31 cellular contexts compared by ENCODE assay signal in the genomic region with DNA sequence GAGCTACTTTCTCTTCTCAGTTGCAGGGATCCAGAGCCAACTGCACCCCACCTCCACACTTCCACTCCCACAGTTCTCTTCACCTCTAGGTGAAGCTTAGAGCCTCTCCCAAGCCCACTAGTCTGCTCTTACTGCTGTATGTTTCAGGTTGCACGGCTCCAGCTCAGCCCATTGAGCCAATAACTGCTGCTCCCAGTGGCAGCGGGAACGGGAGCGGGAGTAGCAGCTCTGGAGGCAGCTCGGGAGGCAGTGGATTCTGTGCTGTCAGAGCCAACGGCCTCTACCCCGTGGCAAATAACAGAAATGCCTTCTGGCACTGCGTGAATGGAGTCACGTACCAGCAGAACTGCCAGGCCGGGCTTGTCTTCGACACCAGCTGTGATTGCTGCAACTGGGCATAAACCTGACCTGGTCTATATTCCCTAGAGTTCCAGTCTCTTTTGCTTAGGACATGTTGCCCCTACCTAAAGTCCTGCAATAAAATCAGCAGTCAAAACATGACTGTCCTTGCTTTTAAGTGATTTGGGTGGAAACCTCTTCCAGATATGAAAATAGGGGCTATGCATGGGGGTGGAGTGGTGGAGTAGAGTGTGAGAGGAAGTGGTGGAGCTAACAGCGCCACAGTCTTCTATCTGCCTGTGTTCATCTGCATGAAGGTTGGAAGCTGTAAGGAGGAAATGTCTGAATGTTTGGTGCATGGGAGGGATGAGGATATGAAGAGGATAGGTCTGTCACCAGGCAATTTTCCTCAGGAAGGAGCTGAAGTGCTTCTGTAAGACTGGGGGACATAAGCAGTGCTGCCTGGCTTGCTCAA. TPM values are rescaled to one million over a fixed set of nuclear protein-coding genes. Genes with fewer than 3 reads are reported as not detected.
DNase-seq lines count a peak whose midpoint lies in the region; ATAC-seq, FAIRE-seq and TF ChIP-seq lines count a peak whose summit lies in the region.
"Had no signal": no experiment of that assay in that cellular context is flagged by ENCODE, and none has a peak within 500 bp of the region (broad histone marks: within the 10 kb centered on the region; RNA-seq: fewer than 3 reads in every experiment).

No MANE protein-coding gene starts in this region.

- no peak overlapping the region for H4K8ac ChIP-seq in trophoblast cell (ENCODE audit: low read depth, low read length)

- WGBS in K562 (ENCODE audit: insufficient coverage, low coverage, missing lambda C conversion rate) = 0% methylated on average over 12 of the region's 12 CpGs
- WGBS in trophoblast cell (ENCODE audit: extremely low coverage, insufficient coverage, insufficient read length) = no CpG with 5 or more reads among the region's 12 CpGs

- no peak for TF ChIP-seq EP300 in K562 (IDR thresholded peaks at IDR 0.05; ENCODE audit: low read length)

- H3K79me2 ChIP-seq in K562 (ENCODE audit: control insufficient read depth, insufficient read depth, low read length) = no peaks in the 10 kb centered on the region
- H3K79me2 ChIP-seq in trophoblast cell (ENCODE audit: control insufficient read depth, insufficient read depth, low read length, poor library complexity) = no peaks in the 10 kb centered on the region

- FAIRE-seq in K562 (lab: Jason Lieb, UNC) = no peak
- FAIRE-seq: GM19239 had no signal

- no peak overlapping the region for H2BK5ac ChIP-seq in trophoblast cell (ENCODE audit: low read depth, low read length, poor library complexity)

- no peak overlapping the region for H3K4me2 ChIP-seq in K562 (ENCODE audit: insufficient read depth, low read length)
- H3K4me2 ChIP-seq in trophoblast cell (ENCODE audit: low read length) = no peak overlapping the region

- no peak overlapping the region for H2BK120ac ChIP-seq in trophoblast cell (ENCODE audit: insufficient read depth, low read length, poor library complexity)

- H2AFZ ChIP-seq in K562 (ENCODE audit: low read depth, low read length) = no peak overlapping the region
- H2AFZ ChIP-seq in trophoblast cell (ENCODE audit: insufficient read depth, low read length, poor library complexity) = no peak overlapping the region

- in situ Hi-C loops in K562 (cut with MboI) = no loop called here

- no peaks in the 10 kb centered on the region for H3K9me3 ChIP-seq in K562 (replicated peaks; ENCODE audit: control insufficient read depth, insufficient read depth, low read depth, low read length)
- no peaks in the 10 kb centered on the region for H3K9me3 ChIP-seq in trophoblast cell (ENCODE audit: insufficient read depth, low read depth, low read length)
- H3K9me3 ChIP-seq: heart right ventricle, mucosa of descending colon, vagina had no signal

- no peak for TF ChIP-seq CTCF in K562 (IDR thresholded peaks at IDR 0.05 in 2 of 3, conservative IDR thresholded peaks at IDR 0.05 in 1 of 3; ENCODE audit: insufficient read depth in 2 of 3, low read depth in 1 of 3, low read length in 3 of 3)

- no peaks in the 10 kb centered on the region for H3K9me1 ChIP-seq in K562 (ENCODE audit: control insufficient read depth, insufficient read depth, low read length)

- H3K36me3 ChIP-seq in K562 (ENCODE audit: control insufficient read depth, insufficient read depth, low read length) (no peaks in the 10 kb centered on the region), trophoblast cell (ENCODE audit: control insufficient read depth in 1 of 2, insufficient read depth in 2 of 2, low read length in 2 of 2) (no peaks in the 10 kb centered on the region)
- H3K36me3 ChIP-seq: heart right ventricle, vagina had no signal

- POLR2A ChIA-PET in K562 (lab: Yijun Ruan, JAX) = interaction anchor here (0.9 to 1.1 kb wide), 2 partner anchors 10 to 26 kb away, joined by 4 to 5 read pairs; no protein-coding TSS in a partner anchor

- no peaks in the 10 kb centered on the region for H4K20me1 ChIP-seq in K562 (replicated peaks; ENCODE audit: control insufficient read depth, insufficient read depth, low read length)

- no peak overlapping the region for H3K14ac ChIP-seq in trophoblast cell (ENCODE audit: low read length)

- H3K4me1 ChIP-seq in K562 (replicated peaks in 1 of 2; ENCODE audit: control insufficient read depth in 2 of 2, insufficient read depth in 2 of 2, low read length in 2 of 2) (no peaks in the 10 kb centered on the region), trophoblast cell (ENCODE audit: control insufficient read depth in 1 of 2, insufficient read depth in 2 of 2, low read length in 2 of 2) (peaks cover 7 to 8% of the 10 kb centered on the region in 2 experiments)
- H3K4me1 ChIP-seq: heart right ventricle, vagina had no signal

- no peak overlapping the region for H3K9ac ChIP-seq in K562 (ENCODE audit: insufficient read depth in 1 of 2, low read depth in 2 of 2, low read length in 2 of 2)
- H3K9ac ChIP-seq in trophoblast cell (ENCODE audit: low read length) = no peak overlapping the region

- H4K12ac ChIP-seq in trophoblast cell (ENCODE audit: low read depth, low read length) = no peak overlapping the region

- DNase-seq in left ventricle myocardium superior (peak; percentile 26), left cardiac atrium (no peak), M059J (ENCODE audit: low read depth) (peak; percentile 23), K562 (ENCODE audit: extremely low read depth in 1 of 4, low spot score in 3 of 4) (no peak), trophoblast cell (peak; percentile 83 to 87), NCI-H1105 treated with DMSO at 0.1 percent for 48 hours (lab: John Stamatoyannopoulos, UW) (no peak), NCI-H2029 (lab: John Stamatoyannopoulos, UW) (no peak)
- DNase-seq: CD4-positive, alpha-beta memory T cell; DMS53; heart right ventricle; HFFc6; mucosa of descending colon; NCI-H1105; NCI-H2107; NK-92 treated with Interleukin-12 subunit alpha and Interleukin-12 subunit beta, amount 100 ng/mL, for 24 hours; stimulated activated CD4-positive, alpha-beta T cell treated with anti-CD3 and anti-CD28 coated beads, Interleukin-1b, Interleukin-23, amount 100 ng/mL, for 48 hours had no signal

- no peak for TF ChIP-seq POLR2A in K562 (conservative IDR thresholded peaks at IDR 0.05)

- no peak overlapping the region for H3K18ac ChIP-seq in trophoblast cell (ENCODE audit: low read length)

- no peak overlapping the region for H3K4me3 ChIP-seq in K562
- no peak overlapping the region for H3K4me3 ChIP-seq in trophoblast cell (ENCODE audit: low read depth, low read length)
- H3K4me3 ChIP-seq: heart right ventricle, mucosa of descending colon, skin epidermis, vagina had no signal

- no peak for TF ChIP-seq RAD21 in K562 (CRISPR knock-in tag; conservative IDR thresholded peaks at IDR 0.05 in 1 of 2, IDR thresholded peaks at IDR 0.05 in 1 of 2)

- CTCF ChIA-PET in K562 (lab: Yijun Ruan, JAX; ENCODE audit: low intra/inter-chr PET ratio) = no interaction called here

- ATAC-seq in left ventricle myocardium superior (no peak), left cardiac atrium (no peak), K562 (no peak), HG02852 (IDR thresholded peaks at IDR 0.05; ENCODE audit: unreplicated experiment) (no peak)
- ATAC-seq: heart right ventricle; mucosa of descending colon; Panc1; stimulated activated effector memory CD8-positive, alpha-beta T cell treated with anti-CD3 and anti-CD28 coated beads, Interleukin-12 subunit alpha, Interleukin-12 subunit beta, amount 100 ng/mL, for 72 hours had no signal

- no peak overlapping the region for H4K91ac ChIP-seq in trophoblast cell (ENCODE audit: low read depth, low read length)

- H3K23ac ChIP-seq in trophoblast cell (ENCODE audit: low read length) = no peak overlapping the region

- no peak overlapping the region for H2BK12ac ChIP-seq in trophoblast cell (ENCODE audit: low read length)

- intact Hi-C loops in left ventricle myocardium superior (cut with micrococcal nuclease) (no loop called here), left cardiac atrium (cut with DNase I) (no loop called here), K562 (cut with micrococcal nuclease) (no loop called here)

- no peak overlapping the region for H3K27ac ChIP-seq in K562 (ENCODE audit: extremely low read depth, low read depth, low read length)
- H3K27ac ChIP-seq in trophoblast cell (ENCODE audit: low read depth, low read length) = no peak overlapping the region
- H3K27ac ChIP-seq: heart right ventricle, skin epidermis, vagina, VCaP had no signal

- peaks cover 2 to 13% of the 10 kb centered on the region in 2 experiments; a peak in 2 of 5 replicates for H3K27me3 ChIP-seq in K562 (ENCODE audit: control insufficient read depth in 2 of 2, insufficient read depth in 2 of 2, low read length in 2 of 2)
- H3K27me3 ChIP-seq in trophoblast cell (ENCODE audit: insufficient read depth, low read length) = no peaks in the 10 kb centered on the region
- H3K27me3 ChIP-seq: vagina had no signal

- H3K4ac ChIP-seq in trophoblast cell (ENCODE audit: low read depth, low read length) = no peak overlapping the region

- BruUV-seq in K562 (replicated peaks; lab: Mats Ljungman, UMichigan) = no TSS peak

- H3K79me1 ChIP-seq in trophoblast cell (ENCODE audit: low read length) = no peaks in the 10 kb centered on the region

- H2AK5ac ChIP-seq in trophoblast cell (ENCODE audit: low read length) = no peak overlapping the region

TF ChIP-seq in K562, 482 proteins besides CTCF, POLR2A, EP300 and RAD21:
- TF ChIP-seq SPI1 (IDR thresholded peaks at IDR 0.05; ENCODE audit: borderline replicate concordance, low read depth, low read length) (0 out of 2 replicates have a peak, but pooled peaks have one; percentile 24), ZBTB8A (IDR thresholded peaks at IDR 0.05; ENCODE audit: partially characterized antibody) (no peak)

RNA-seq across cellular contexts. Expression of a gene that starts 29.6 kb away (rescaled TPM):
- not detected for total RNA-seq in left ventricle myocardium superior
- not detected for total RNA-seq in left cardiac atrium
- not detected in 2 replicates for total RNA-seq in M059J (2014; rRNA removed; shearing (Covaris generic))
- total RNA-seq in K562 (2011; cell fraction: chromatin; rRNA removed; ENCODE audit: low replicate concordance) = not detected in 2 replicates
- not detected in 2 replicates for total RNA-seq in K562 (2011; cell fraction: nucleolus; rRNA removed)
- total RNA-seq in K562 (2011; cell fraction: nucleoplasm; rRNA removed) = not detected in 2 replicates
- total RNA-seq in K562 (2014; rRNA removed) = not detected in 2 replicates
- total RNA-seq in K562 (2014; rRNA removed; fragmentation: Illumina TruSeq; extraction: Trizol) = not detected in 2 replicates
- total RNA-seq in K562 (2015; rRNA removed; fragmentation: Illumina TruSeq; extraction: Trizol) = not detected in 2 replicates
- total RNA-seq in K562 (2021) = not detected in 2 replicates
- polyA plus RNA-seq in K562 (2011; rRNA removed) = not detected in 2 replicates
- not detected in 2 replicates for polyA plus RNA-seq in K562 (2011; cell fraction: cytosol; rRNA removed)
- not detected in 2 replicates for polyA plus RNA-seq in K562 (2011; cell fraction: nucleus; rRNA removed)
- polyA plus RNA-seq in K562 (2012) = not detected in 2 replicates
- not detected in 2 replicates for polyA plus RNA-seq in K562 (2014; fragmentation: Illumina TruSeq; extraction: Trizol)
- not detected for polyA plus RNA-seq in K562 (2014; fragmentation: Nextera tagmentation; extraction: Ambion mirVana)
- polyA plus RNA-seq in K562 (2014; rRNA removed) = not detected in 2 replicates
- not detected in 2 replicates for polyA minus RNA-seq in K562 (2011; rRNA and poly(A)+ RNA removed)
- not detected in 2 replicates for polyA minus RNA-seq in K562 (2011; cell fraction: cytosol; rRNA and poly(A)+ RNA removed)
- not detected in 2 replicates for polyA minus RNA-seq in K562 (2011; cell fraction: nucleus; rRNA and poly(A)+ RNA removed)
- not detected in 2 replicates for polyA plus RNA-seq in trophoblast cell (2013)
- total RNA-seq: CD4-positive, alpha-beta memory T cell; epithelial cell of proximal tubule; fibroblast of villous mesenchyme; heart right ventricle; HFFc6; liver; mucosa of descending colon; NCI-H460; pulmonary artery endothelial cell; T-helper 1 cell treated with Interleukin-12 subunit alpha and Interleukin-12 subunit beta and Interleukin-4 antibody, amounts not matched to agents 30 ng/mL and 1 ng/mL, for 36 hours; temporal lobe; vagina had no signal
- polyA plus RNA-seq: AG04450; CD4-positive, alpha-beta memory T cell had no signal

Comparison
In these comparisons a context has a peak if more than half of its experiments do, and no peak if none do; other contexts are left out.
1. DNase-seq: peak in left ventricle myocardium superior (single experiment), M059J (single experiment) and trophoblast cell (2 of 2); none in left cardiac atrium (single experiment), K562 (0 of 4), NCI-H1105 treated with DMSO at 0.1 percent for 48 hours (single experiment) and NCI-H2029 (single experiment).